In the genomic region with DNA sequence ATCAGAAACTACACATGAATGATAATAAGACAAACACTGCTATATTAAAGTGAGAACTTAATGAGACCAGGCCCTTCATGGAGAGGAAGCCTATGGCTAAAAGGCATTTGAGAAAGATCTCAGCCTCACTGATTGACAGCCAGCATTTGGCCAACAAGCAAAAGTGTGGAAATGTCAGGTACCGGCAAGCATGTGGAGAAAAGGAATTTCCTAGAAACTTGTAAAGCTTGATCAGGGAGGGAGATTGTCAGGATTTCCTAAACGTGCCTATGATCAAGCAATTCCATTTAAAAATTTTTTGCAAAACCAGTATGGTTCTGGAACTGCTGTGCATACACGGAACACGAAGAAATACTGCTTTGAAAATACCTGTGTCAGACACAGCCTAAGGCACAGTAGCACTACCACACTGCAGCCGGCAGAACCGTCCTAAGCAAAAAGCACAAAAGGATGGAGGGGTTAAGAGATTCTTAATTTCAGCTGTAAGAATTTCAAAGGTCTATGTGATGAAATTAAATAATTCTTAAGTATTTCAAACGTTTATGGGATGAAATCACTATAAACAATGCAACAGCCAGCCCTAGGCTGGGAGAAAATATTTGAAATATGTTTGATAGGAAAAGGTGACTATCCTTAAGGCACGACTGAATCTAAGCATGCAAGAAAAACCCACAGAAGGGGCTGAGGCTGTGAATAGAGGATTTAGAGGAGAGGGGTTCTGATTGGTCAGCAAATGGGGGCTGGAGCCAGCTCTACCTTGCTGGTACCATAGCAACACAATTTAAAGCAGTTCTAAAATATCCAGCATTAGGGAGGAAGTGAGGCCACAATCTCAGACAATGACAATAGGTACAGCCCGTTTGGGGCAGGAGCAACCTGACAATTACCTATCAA, we compare ENCODE assay signal across 9 cellular contexts.
A peak's percentile ranks its signal among the peaks of the same experiment; 100 is the strongest.
DNase-seq lines count a peak whose midpoint lies in the region; TF ChIP-seq lines count a peak whose summit lies in the region.
"Had no signal": no experiment of that assay in that cellular context is flagged by ENCODE, and none has a peak within 500 bp of the region (broad histone marks: within the 10 kb centered on the region; RNA-seq: fewer than 3 reads in every experiment).

No MANE protein-coding gene starts in this region.

- H3K27ac ChIP-seq in neuronal stem cell (replicated peaks; ENCODE audit: low read length) = peak overlapping the region; percentile 1

- TF ChIP-seq CTCF in Caco-2 (IDR thresholded peaks at IDR 0.05; ENCODE audit: insufficient read depth in 1 of 2, low read depth in 1 of 2, low read length in 1 of 2, severe bottlenecking in 1 of 2, unreplicated experiment in 1 of 2) = no peak

- peaks cover 15% of the 10 kb centered on the region for H3K36me3 Mint-ChIP-seq in Caco-2 (ENCODE audit: insufficient read depth, unreplicated experiment)

- no peak overlapping the region for H3K4ac ChIP-seq in neuronal stem cell (ENCODE audit: low read length)

- peak overlapping the region; percentile 3 for H2BK15ac ChIP-seq in neuronal stem cell (ENCODE audit: low read length)

- POLR2A ChIA-PET in Caco-2 (lab: Charles Lee) = no interaction called here

- no peak overlapping the region for H2BK12ac ChIP-seq in neuronal stem cell (ENCODE audit: low read length)

- H3K18ac ChIP-seq in neuronal stem cell (ENCODE audit: low read length) = peak overlapping the region; percentile 24

- no peak overlapping the region for H3K9ac ChIP-seq in neuronal stem cell (ENCODE audit: low read depth, low read length, poor library complexity)

- CTCF ChIA-PET in Caco-2 (lab: Charles Lee) = no interaction called here

- WGBS in neuronal stem cell (ENCODE audit: extremely low coverage in 2 of 2, insufficient read length in 2 of 2, insufficient replicate concordance in 1 of 2), 2 donors = no CpG with 5 or more reads among the region's 9 CpGs

- H4K8ac ChIP-seq in neuronal stem cell (ENCODE audit: low read depth, low read length) = no peak overlapping the region

- no peak overlapping the region for H3K14ac ChIP-seq in neuronal stem cell (ENCODE audit: low read length)

- no peaks in the 10 kb centered on the region for H3K36me3 ChIP-seq in Caco-2 (ENCODE audit: control insufficient read depth, insufficient read depth, low read length)
- H3K36me3 ChIP-seq in neuronal stem cell (replicated peaks in 1 of 2; ENCODE audit: control insufficient read depth in 2 of 2, insufficient read depth in 2 of 2, low read length in 2 of 2) = no peaks in the 10 kb centered on the region

- H2AFZ ChIP-seq in neuronal stem cell (ENCODE audit: low read length) = peak overlapping the region; percentile 97

- H3K4me1 Mint-ChIP-seq in Caco-2 (ENCODE audit: low read depth, unreplicated experiment) = peaks cover 17% of the 10 kb centered on the region

- no peak overlapping the region for H3K4me2 ChIP-seq in neuronal stem cell (ENCODE audit: insufficient read depth, low read length, poor library complexity, severe bottlenecking)

- BruUV-seq in Caco-2 (replicated peaks; lab: Mats Ljungman, UMichigan) = no TSS peak

- no peaks in the 10 kb centered on the region for H3K79me1 ChIP-seq in neuronal stem cell (ENCODE audit: low read depth, low read length)

- no peak overlapping the region for H2BK120ac ChIP-seq in neuronal stem cell (ENCODE audit: low read depth, low read length)

- no peaks in the 10 kb centered on the region for H3K9me3 Mint-ChIP-seq in Caco-2 (ENCODE audit: unreplicated experiment)

- no peak overlapping the region for H4K91ac ChIP-seq in neuronal stem cell (ENCODE audit: low read depth, low read length, poor library complexity)

- no peak overlapping the region for H2BK5ac ChIP-seq in neuronal stem cell (ENCODE audit: low read length)

- no peaks in the 10 kb centered on the region for H3K9me3 ChIP-seq in Caco-2
- H3K9me3 ChIP-seq in neuronal stem cell (replicated peaks in 1 of 2; ENCODE audit: control insufficient read depth in 2 of 2, insufficient read depth in 1 of 2, low read depth in 1 of 2, low read length in 2 of 2) = no peaks in the 10 kb centered on the region

- DNase-seq in Caco-2 (no peak), M059J (ENCODE audit: low read depth) (peak; percentile 35), cerebellum (ENCODE audit: low spot score) (peak; percentile 24), neuronal stem cell (ENCODE audit: low spot score) (no peak), NCI-H1930 (lab: John Stamatoyannopoulos, UW) (no peak), NCI-H2107 (lab: John Stamatoyannopoulos, UW) (no peak), NCI-H1694 treated with DMSO at 0.1 percent for 48 hours (lab: John Stamatoyannopoulos, UW) (no peak), Ammon's horn (ENCODE audit: low spot score) (no peak)
- DNase-seq: NCI-H510A had no signal

- H3K4me3 Mint-ChIP-seq in Caco-2 (ENCODE audit: unreplicated experiment) = peak overlapping the region; percentile 94

- no peak overlapping the region for H3K23ac ChIP-seq in neuronal stem cell (ENCODE audit: low read depth, low read length, poor library complexity)

- H3K27me3 ChIP-seq in Caco-2 (replicated peaks; ENCODE audit: control insufficient read depth, insufficient read depth, low read length) (no peaks in the 10 kb centered on the region), neuronal stem cell (ENCODE audit: control insufficient read depth in 3 of 3, insufficient read depth in 3 of 3, low read depth in 1 of 3, low read length in 3 of 3) (no peaks in the 10 kb centered on the region)

- peak overlapping the region; percentile 63 for H3K4me3 ChIP-seq in Caco-2 (ENCODE audit: low read depth, low read length)
- no peak overlapping the region for H3K4me3 ChIP-seq in neuronal stem cell (ENCODE audit: low read length in 2 of 2)

- H3K27me3 Mint-ChIP-seq in Caco-2 (ENCODE audit: insufficient read depth, unreplicated experiment) = peaks cover 3% of the 10 kb centered on the region

- H3K4me1 ChIP-seq in Caco-2 (no peaks in the 10 kb centered on the region), neuronal stem cell (ENCODE audit: control insufficient read depth in 2 of 2, insufficient read depth in 1 of 2, low read depth in 1 of 2, low read length in 2 of 2) (peaks cover 0 to 14% of the 10 kb centered on the region in 2 donors)

- intact Hi-C loops in Caco-2 (cut with micrococcal nuclease; ENCODE audit: unreplicated experiment) = no loop called here

- no peak overlapping the region for H3K27ac Mint-ChIP-seq in Caco-2 (ENCODE audit: unreplicated experiment)

- H2AK5ac ChIP-seq in neuronal stem cell (ENCODE audit: low read depth, low read length) = no peak overlapping the region

Comparison
In these comparisons a context has a peak if more than half of its experiments do, and no peak if none do; other contexts are left out.
1. DNase-seq: peak in M059J (single experiment) and cerebellum (single experiment); none in Caco-2 (0 of 2), neuronal stem cell (single experiment), NCI-H1930 (0 of 2), NCI-H2107 (single experiment), NCI-H1694 treated with DMSO at 0.1 percent for 48 hours (single experiment) and Ammon's horn (single experiment).